8 cellular contexts compared by ENCODE assay signal in genomic region chr3:127546970-127547733, GRCh38. TPM values are rescaled to one million over a fixed set of nuclear protein-coding genes. Genes with fewer than 3 reads are reported as not detected.
DNase-seq lines count a peak whose midpoint lies in the region; ATAC-seq and TF ChIP-seq lines count a peak whose summit lies in the region.

No MANE protein-coding gene starts in this region.

- no peaks in the 10 kb centered on the region for H3F3A ChIP-seq in neural cell (ENCODE audit: insufficient read depth, low read length, poor library complexity, severe bottlenecking)

- H3K4me3 ChIP-seq in BLaER1 treated with 17β-estradiol and CSF1 and Interleukin-3, amounts not matched to agents 10 nM and 100 nM, result peak overlapping the region in 9 of 10 experiments; percentile 26 to 65 (median 49); a peak in 13 of 20 replicates
- peak overlapping the region; percentile 56 for H3K4me3 ChIP-seq in fibroblast of pulmonary artery (replicated peaks; ENCODE audit: low read depth, low read length)
- H3K4me3 ChIP-seq in neural cell (ENCODE audit: low read length), result no peak overlapping the region

- H4K20me1 ChIP-seq in BLaER1 treated with 17β-estradiol and CSF1 and Interleukin-3, amounts not matched to agents 10 nM and 100 nM, result peaks cover 0 to 8% (median 0%) of the 10 kb centered on the region in 11 experiments; a peak in 3 of 22 replicates
- no peaks in the 10 kb centered on the region for H4K20me1 ChIP-seq in neural cell (ENCODE audit: insufficient read depth)

- H3K4me2 ChIP-seq in BLaER1 treated with 17β-estradiol and CSF1 and Interleukin-3, amounts not matched to agents 10 nM and 100 nM, result peak overlapping the region; percentile 55 to 78 (median 70)
- no peak overlapping the region for H3K4me2 ChIP-seq in neural cell (ENCODE audit: low read length)

- no peaks in the 10 kb centered on the region for H3K27me3 ChIP-seq in BLaER1 treated with 17β-estradiol and CSF1 and Interleukin-3, amounts not matched to agents 10 nM and 100 nM
- no peaks in the 10 kb centered on the region for H3K27me3 ChIP-seq in neural cell (ENCODE audit: insufficient read depth, low read depth, low read length)

- POLR2A ChIA-PET in RWPE1 (lab: Yijun Ruan, JAX; ENCODE audit: low non-redundant PET), result no interaction called here

- DNase-seq in RWPE1 (ENCODE audit: low spot score) (no peak), fibroblast of pulmonary artery (ENCODE audit: low read depth) (no peak), NCI-H2107 treated with DMSO at 0.1 percent for 48 hours (lab: John Stamatoyannopoulos, UW; ENCODE audit: unreplicated experiment) (no peak), GM19240 (ENCODE audit: insufficient read length, low spot score) (no peak)

- H3K36me3 ChIP-seq in BLaER1 treated with 17β-estradiol and CSF1 and Interleukin-3, amounts not matched to agents 10 nM and 100 nM, result no peaks in the 10 kb centered on the region
- no peaks in the 10 kb centered on the region for H3K36me3 ChIP-seq in neural cell (ENCODE audit: insufficient read depth, low read length)

- H2AFZ ChIP-seq in neural cell (ENCODE audit: low read depth, low read length), result no peak overlapping the region

- CTCF ChIA-PET in RWPE1 (lab: Yijun Ruan, JAX), result interaction anchor here (0.6 to 1.1 kb wide), 10 partner anchors 28 to 1548 kb away, joined by 3 to 6 read pairs (median 4); partner anchors contain the start of genes PLXNA1 and TPRA1

- H3K79me2 ChIP-seq in neural cell (replicated peaks; ENCODE audit: insufficient read depth, low read length), result no peaks in the 10 kb centered on the region

- TF ChIP-seq EP300 in neural cell (conservative IDR thresholded peaks at IDR 0.05; ENCODE audit: poor library complexity, severe bottlenecking), result no peak

- TF ChIP-seq CTCF in RWPE1 (conservative IDR thresholded peaks at IDR 0.05; ENCODE audit: low read depth) (no peak), fibroblast of pulmonary artery (IDR thresholded peaks at IDR 0.05; ENCODE audit: low read length, missing control alignments) (no peak), neural cell (IDR thresholded peaks at IDR 0.05; ENCODE audit: poor library complexity, severe bottlenecking) (no peak)

- peak overlapping the region in 5 of 11 experiments; percentile 24 to 45 (median 32); a peak in 8 of 22 replicates for H3K27ac ChIP-seq in BLaER1 treated with 17β-estradiol and CSF1 and Interleukin-3, amounts not matched to agents 10 nM and 100 nM
- H3K27ac ChIP-seq in RWPE1 (peak overlapping the region; percentile 29; the same call in 1 of the 2 replicates), neural cell (ENCODE audit: low read length) (peak overlapping the region; percentile 20)

- no peaks in the 10 kb centered on the region for H3K9me3 ChIP-seq in BLaER1 treated with 17β-estradiol and CSF1 and Interleukin-3, amounts not matched to agents 10 nM and 100 nM (replicated peaks in 1 of 11)
- H3K9me3 ChIP-seq in neural cell (ENCODE audit: low read length), result no peaks in the 10 kb centered on the region

- peaks cover 3 to 46% (median 31%) of the 10 kb centered on the region in 10 experiments; a peak in 17 of 20 replicates for H3K4me1 ChIP-seq in BLaER1 treated with 17β-estradiol and CSF1 and Interleukin-3, amounts not matched to agents 10 nM and 100 nM

- ATAC-seq in HG02885 (IDR thresholded peaks at IDR 0.05; ENCODE audit: poor library complexity, unreplicated experiment) (no peak), HG03108 (IDR thresholded peaks at IDR 0.05; ENCODE audit: unreplicated experiment) (no peak)

- no peak for TF ChIP-seq RAD21 in neural cell (conservative IDR thresholded peaks at IDR 0.05)

- H3K9ac ChIP-seq in BLaER1 treated with 17β-estradiol and CSF1 and Interleukin-3, amounts not matched to agents 10 nM and 100 nM, result peak overlapping the region in 8 of 11 experiments; percentile 7 to 56 (median 43); a peak in 9 of 22 replicates
- peak overlapping the region; percentile 38 for H3K9ac ChIP-seq in neural cell (ENCODE audit: low read length)

- no peaks in the 10 kb centered on the region for H3K9me2 ChIP-seq in neural cell (ENCODE audit: insufficient read depth, low read length)

TF ChIP-seq in neural cell, 6 proteins besides CTCF, POLR2A, EP300 and RAD21:
- no peak for TF ChIP-seq POLR2AphosphoS5 (IDR thresholded peaks at IDR 0.05)
- no peak for TF ChIP-seq TAF1 (IDR thresholded peaks at IDR 0.05; ENCODE audit: low read depth)
- no peak for TF ChIP-seq EZH2 (IDR thresholded peaks at IDR 0.05; ENCODE audit: borderline replicate concordance, insufficient read depth, low read length, poor library complexity, severe bottlenecking)
- TF ChIP-seq SMC3 (conservative IDR thresholded peaks at IDR 0.05; ENCODE audit: poor library complexity), result no peak
- TF ChIP-seq MXI1 (conservative IDR thresholded peaks at IDR 0.05; ENCODE audit: poor library complexity, severe bottlenecking), result no peak
- no peak for TF ChIP-seq REST (IDR thresholded peaks at IDR 0.05; ENCODE audit: borderline replicate concordance)
TF ChIP-seq in neural cell: peak in this region for 0.

RNA-seq across cellular contexts. Expression of gene TPRA1, which starts 43.4 kb away (rescaled TPM):
- 26.5 and 37.9 TPM in 2 replicates for polyA plus RNA-seq in neural cell
- polyA minus RNA-seq in neural cell, result 12.6 and 20.9 TPM in 2 replicates

RNA-seq across cellular contexts. Expression of gene MCM2, which starts 51.1 kb away (rescaled TPM):
- 13.7 and 16.1 TPM in 2 replicates for polyA plus RNA-seq in neural cell
- polyA minus RNA-seq in neural cell, result 20.4 and 34.6 TPM in 2 replicates
